In genomic region chr17:73551756-73552155, GRCh38 we compare ENCODE assay signal across 14 cellular contexts.
DNase-seq lines count a peak whose midpoint lies in the region; ATAC-seq, FAIRE-seq and TF ChIP-seq lines count a peak whose summit lies in the region.
"Had no signal": no experiment of that assay in that cellular context is flagged by ENCODE, and none has a peak within 500 bp of the region (broad histone marks: within the 10 kb centered on the region; RNA-seq: fewer than 3 reads in every experiment).

No MANE protein-coding gene starts in this region.

- FAIRE-seq in H1 (lab: Jason Lieb, UNC): no peak
- FAIRE-seq: pancreas had no signal

- POLR2A ChIA-PET in H1 (lab: Charles Lee; ENCODE audit: partially characterized antibody): interaction anchor here (1.3 kb wide), 1 partner anchor 9 kb away, joined by 3 read pairs; no protein-coding TSS in a partner anchor

- H2AK5ac ChIP-seq in H1 (ENCODE audit: low read depth, low read length): no peak overlapping the region

- no peak overlapping the region for H3K23ac ChIP-seq in H1 (ENCODE audit: insufficient read length)

- H2BK5ac ChIP-seq in H1 (ENCODE audit: low read depth, low read length): no peak overlapping the region

- no peak for TF ChIP-seq CTCF in H1 (IDR thresholded peaks at IDR 0.05; ENCODE audit: control extremely low read depth in 1 of 3, insufficient read depth in 1 of 3, low read depth in 1 of 3, low read length in 3 of 3)

- H3K79me1 ChIP-seq in H1 (ENCODE audit: low read depth, low read length): 0 out of 2 replicates have a peak, but pooled peaks cover 2% of the 10 kb centered on the region

- H3K36me3 ChIP-seq in H1 (ENCODE audit: control insufficient read depth in 2 of 4, insufficient read depth in 4 of 4, low read length in 3 of 4): no peaks in the 10 kb centered on the region
- H3K36me3 ChIP-seq: BE2C, cardiac muscle cell, pancreas had no signal

- peaks cover 0 to 7% of the 10 kb centered on the region in 2 donors for H3K9me3 Mint-ChIP-seq in stimulated activated naive CD8-positive, alpha-beta T cell treated with anti-CD3 and anti-CD28 coated beads, Interleukin-15, amount 100 ng/mL, for 72 hours
- H3K9me3 Mint-ChIP-seq: type B pancreatic cell had no signal

- 0 out of 2 replicates have a peak overlapping the region, but pooled peaks have one; percentile 32 for H3K18ac ChIP-seq in H1 (ENCODE audit: extremely low read depth, low read length)

- peak overlapping the region; percentile 72; the same call in 1 of the 2 replicates for H2BK15ac ChIP-seq in H1 (ENCODE audit: low read length)

- H4K91ac ChIP-seq in H1 (replicated peaks; ENCODE audit: insufficient read length, low read length): peak overlapping the region; percentile 69

- no peak for TF ChIP-seq EP300 in H1 (IDR thresholded peaks at IDR 0.05; ENCODE audit: borderline replicate concordance in 1 of 2, low read depth in 2 of 2, low read length in 2 of 2)

- H4K8ac ChIP-seq in H1 (ENCODE audit: extremely low read depth, insufficient read depth, low read length): no peak overlapping the region

- H3K4me3 ChIP-seq in H1 (ENCODE audit: extremely low read depth in 1 of 4, insufficient read depth in 2 of 4, low read depth in 3 of 4, low read length in 4 of 4): no peak overlapping the region
- H3K4me3 ChIP-seq: cardiac muscle cell, pancreas had no signal

- H3K27me3 ChIP-seq in H1 (replicated peaks in 1 of 4; ENCODE audit: control insufficient read depth in 3 of 4, extremely low read depth in 1 of 4, insufficient read depth in 3 of 4, low read length in 3 of 4): no peaks in the 10 kb centered on the region; a peak in 1 of 7 replicates
- H3K27me3 ChIP-seq: BE2C, cardiac muscle cell had no signal

- H3K4me1 Mint-ChIP-seq in T-helper 17 cell: peaks cover 11% of the 10 kb centered on the region
- peaks cover 9% of the 10 kb centered on the region for H3K4me1 Mint-ChIP-seq in stimulated activated naive CD8-positive, alpha-beta T cell treated with anti-CD3 and anti-CD28 coated beads, Interleukin-15, amount 100 ng/mL, for 72 hours

- DNase-seq in Right ventricle myocardium inferior (ENCODE audit: missing footprints) (peak; percentile 65), cardiac septum (ENCODE audit: low spot score) (no peak), T-helper 17 cell (no peak), H1 (ENCODE audit: low read depth in 1 of 2, low spot score in 2 of 2) (no peak), RKO (ENCODE audit: low spot score) (no peak), NCI-H748 treated with DMSO at 0.1 percent for 48 hours (lab: John Stamatoyannopoulos, UW) (no peak)
- DNase-seq in stimulated activated naive CD8-positive, alpha-beta T cell treated with anti-CD3 and anti-CD28 coated beads, Interleukin-15, amount 100 ng/mL, for 72 hours: peak; percentile 40 to 45
- DNase-seq: BE2C, NCI-H2029, pancreas, RPMI8226 had no signal

- H3K27ac ChIP-seq in H1 (ENCODE audit: low read depth, low read length): no peak overlapping the region
- H3K27ac ChIP-seq: pancreas had no signal

- H3K14ac ChIP-seq in H1 (ENCODE audit: insufficient read length): no peak overlapping the region

- peak overlapping the region; percentile 80 for H3K4me3 Mint-ChIP-seq in T-helper 17 cell
- H3K4me3 Mint-ChIP-seq in stimulated activated naive CD8-positive, alpha-beta T cell treated with anti-CD3 and anti-CD28 coated beads, Interleukin-15, amount 100 ng/mL, for 72 hours: peak overlapping the region; percentile 74 to 84
- H3K4me3 Mint-ChIP-seq: type B pancreatic cell had no signal

- peaks cover 18% of the 10 kb centered on the region for H3K27me3 Mint-ChIP-seq in T-helper 17 cell
- H3K27me3 Mint-ChIP-seq in stimulated activated naive CD8-positive, alpha-beta T cell treated with anti-CD3 and anti-CD28 coated beads, Interleukin-15, amount 100 ng/mL, for 72 hours: peaks cover 6% of the 10 kb centered on the region

- ATAC-seq in Right ventricle myocardium inferior (no peak), T-helper 17 cell (no peak), GM18517 (IDR thresholded peaks at IDR 0.05; ENCODE audit: unreplicated experiment) (no peak)
- peak; percentile 71 for ATAC-seq in stimulated activated naive CD8-positive, alpha-beta T cell treated with anti-CD3 and anti-CD28 coated beads, Interleukin-15, amount 100 ng/mL, for 72 hours
- ATAC-seq: pancreas had no signal

- H3K56ac ChIP-seq in H1 (replicated peaks; ENCODE audit: insufficient read length, low read depth, low read length): no peak overlapping the region

- peak overlapping the region; percentile 59 for H3K4ac ChIP-seq in H1 (replicated peaks; ENCODE audit: insufficient read length, low read depth, low read length)

- WGBS in H1 (ENCODE audit: extremely low coverage in 1 of 2, insufficient coverage in 1 of 2, insufficient read length in 1 of 2, insufficient replicate concordance in 2 of 2, low coverage in 1 of 2, low lambda C conversion rate in 2 of 2, missing lambda C conversion rate in 1 of 2), 2 experiments: 91% methylated on average over 5 of the region's 5 CpGs; no CpG with 5 or more reads in 1 of the 2 experiments

- no peak overlapping the region for H2AFZ ChIP-seq in H1 (ENCODE audit: low read length)

- H3K9me3 ChIP-seq in T-helper 17 cell (ENCODE audit: control insufficient read depth, low read length, poor library complexity, severe bottlenecking): no peaks in the 10 kb centered on the region
- no peaks in the 10 kb centered on the region for H3K9me3 ChIP-seq in H1 (ENCODE audit: insufficient read depth in 2 of 2, low read depth in 1 of 2, low read length in 1 of 2)
- H3K9me3 ChIP-seq: BE2C, pancreas had no signal

- TF ChIP-seq RAD21 in H1 (IDR thresholded peaks at IDR 0.05 in 1 of 2, conservative IDR thresholded peaks at IDR 0.05 in 1 of 2; ENCODE audit: low read depth in 2 of 2, low read length in 2 of 2): no peak

- no peak overlapping the region for H2BK20ac ChIP-seq in H1 (ENCODE audit: low read length)

- no peak overlapping the region for H4K5ac ChIP-seq in H1 (ENCODE audit: insufficient read length, low read depth, low read length)

- intact Hi-C loops in Right ventricle myocardium inferior (cut with DNase I): no loop called here
- intact Hi-C loops in cardiac septum (cut with DNase I): no loop called here

- no peak overlapping the region for H2BK120ac ChIP-seq in H1 (replicated peaks; ENCODE audit: low read depth, low read length)

- H4K20me1 ChIP-seq in H1 (replicated peaks in 1 of 2; ENCODE audit: control insufficient read depth in 1 of 2, insufficient read depth in 2 of 2, low read length in 2 of 2): peaks cover 0 to 2% of the 10 kb centered on the region in 2 experiments

- H3K36me3 Mint-ChIP-seq in T-helper 17 cell (ENCODE audit: low read depth): peaks cover 5% of the 10 kb centered on the region

- peaks cover 0 to 25% (median 14%) of the 10 kb centered on the region in 4 experiments; a peak in 6 of 7 replicates for H3K4me1 ChIP-seq in H1 (replicated peaks in 1 of 4; ENCODE audit: control insufficient read depth in 3 of 4, insufficient read depth in 4 of 4, low read length in 3 of 4)
- H3K4me1 ChIP-seq: BE2C, pancreas had no signal

- H2BK12ac ChIP-seq in H1 (ENCODE audit: low read depth, low read length): 0 out of 2 replicates have a peak overlapping the region, but pooled peaks have one; percentile 39

- H3K79me2 ChIP-seq in H1 (ENCODE audit: control insufficient read depth in 1 of 2, insufficient read depth in 2 of 2, low read length in 2 of 2): no peaks in the 10 kb centered on the region

- no peaks in the 10 kb centered on the region for H3K23me2 ChIP-seq in H1 (ENCODE audit: low read depth, low read length)

- CTCF ChIA-PET in H1 (lab: Charles Lee; ENCODE audit: partially characterized antibody): interaction anchor here (0.6 to 6.8 kb wide), 7 partner anchors 11 to 159 kb away, joined by 3 to 39 read pairs (median 4); no protein-coding TSS in a partner anchor

- no peak overlapping the region for H3K4me2 ChIP-seq in H1 (ENCODE audit: insufficient read depth in 1 of 2, low read depth in 2 of 2, low read length in 2 of 2)

- TF ChIP-seq POLR2A in H1 (IDR thresholded peaks at IDR 0.05; ENCODE audit: control extremely low read depth in 1 of 2, low read depth in 2 of 2, low read length in 2 of 2): no peak

- no peak overlapping the region for H3K9ac ChIP-seq in H1 (replicated peaks in 1 of 4; ENCODE audit: extremely low read depth in 1 of 4, low read depth in 3 of 4, low read length in 3 of 4)

- no peak overlapping the region for H3K27ac Mint-ChIP-seq in T-helper 17 cell
- H3K27ac Mint-ChIP-seq in stimulated activated naive CD8-positive, alpha-beta T cell treated with anti-CD3 and anti-CD28 coated beads, Interleukin-15, amount 100 ng/mL, for 72 hours: peak overlapping the region; percentile 90 to 97
- H3K27ac Mint-ChIP-seq: type B pancreatic cell had no signal

TF ChIP-seq in H1, 55 proteins besides CTCF, POLR2A, EP300 and RAD21:
- TF ChIP-seq CHD2 (IDR thresholded peaks at IDR 0.05; ENCODE audit: low read length): peak; percentile 74
- peak; percentile 90 for TF ChIP-seq SP1 (IDR thresholded peaks at IDR 0.05; ENCODE audit: low read depth, low read length)
- no peak for TF ChIP-seq SRF (IDR thresholded peaks at IDR 0.05; ENCODE audit: low read depth, low read length)
- TF ChIP-seq SP2 (IDR thresholded peaks at IDR 0.05; ENCODE audit: low read length): peak; percentile 36; the same call in 1 of the 2 replicates
- TF ChIP-seq KDM4A (IDR thresholded peaks at IDR 0.05; ENCODE audit: low read depth, low read length, severe bottlenecking): no peak
TF ChIP-seq in H1: peak in this region for 3.

Comparison
In these comparisons a context has a peak if more than half of its experiments do, and no peak if none do; other contexts are left out.
1. DNase-seq: peak in Right ventricle myocardium inferior (single experiment) and stimulated activated naive CD8-positive, alpha-beta T cell treated with anti-CD3 and anti-CD28 coated beads, Interleukin-15, amount 100 ng/mL, for 72 hours (2 of 2); none in cardiac septum (single experiment), T-helper 17 cell (0 of 3), H1 (0 of 2), RKO (single experiment) and NCI-H748 treated with DMSO at 0.1 percent for 48 hours (single experiment).